8 cellular contexts compared by ENCODE assay signal in the genomic region with DNA sequence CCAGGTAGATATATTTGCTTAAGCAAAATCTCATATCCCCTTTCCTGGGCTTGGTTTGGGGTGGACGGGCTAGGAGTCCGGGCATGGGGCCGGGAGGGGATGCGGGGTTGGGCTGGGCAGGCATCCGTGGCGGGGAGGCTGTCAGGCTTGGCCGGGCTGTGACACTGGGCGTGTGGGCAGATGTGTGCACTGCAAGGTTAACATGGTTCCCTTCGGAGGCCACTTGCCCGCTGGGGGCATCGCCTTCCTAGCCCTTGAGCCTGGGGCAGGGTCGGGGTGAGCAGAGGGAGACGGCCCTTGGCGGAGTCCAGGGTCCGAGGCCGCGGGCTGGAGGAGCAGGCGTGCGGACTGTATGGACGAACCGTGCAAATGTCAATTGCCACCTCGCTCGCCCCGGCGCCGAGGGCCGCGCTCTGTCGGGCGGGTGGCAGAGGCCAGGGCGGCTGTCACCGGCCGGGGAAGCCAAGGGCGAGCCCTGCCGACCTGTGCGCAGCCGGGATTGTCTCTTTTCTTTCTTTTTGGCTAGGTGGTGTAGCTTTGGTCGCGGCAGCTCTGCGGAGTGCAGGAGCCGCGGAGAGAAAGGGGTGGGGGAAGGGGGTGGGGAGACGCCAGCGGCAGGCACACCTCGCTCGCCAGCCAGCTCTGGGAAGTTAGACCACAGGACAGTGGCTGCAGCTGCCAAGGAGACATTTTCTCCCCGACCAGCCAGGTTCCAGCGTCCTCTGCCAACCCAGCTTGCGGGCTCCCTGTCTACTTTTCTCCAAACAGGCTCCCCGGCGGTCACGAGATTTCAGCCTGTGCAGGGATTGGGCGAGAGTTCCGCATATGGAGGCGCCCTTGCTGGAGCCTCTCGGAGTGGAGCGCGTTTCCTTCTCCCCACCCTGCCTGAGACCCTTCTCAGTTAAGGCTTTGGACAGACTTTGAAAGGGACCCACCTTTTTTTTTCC. TPM values are rescaled to one million over a fixed set of nuclear protein-coding genes. Genes with fewer than 3 reads are reported as not detected.
DNase-seq lines count a peak whose midpoint lies in the region; ATAC-seq, FAIRE-seq and TF ChIP-seq lines count a peak whose summit lies in the region.

No MANE protein-coding gene starts in this region.

- no peaks in the 10 kb centered on the region for H3K27me3 Mint-ChIP-seq in astrocyte (ENCODE audit: low read depth, unreplicated experiment)

- H3K4me1 Mint-ChIP-seq in astrocyte (ENCODE audit: low read depth, unreplicated experiment): peaks cover 13% of the 10 kb centered on the region

- H3K4me2 ChIP-seq in astrocyte (ENCODE audit: low read length) (peak overlapping the region; percentile 86), hepatocyte (peak overlapping the region; percentile 85)

- no peak for FAIRE-seq in astrocyte (lab: Jason Lieb, UNC)

- WGBS in hepatocyte (ENCODE audit: low lambda C conversion rate, missing lambda C conversion rate): under 1% methylated on average over 44 of the region's 58 CpGs

- H3K4me1 ChIP-seq in astrocyte (ENCODE audit: insufficient read depth, low read length): peaks cover 11% of the 10 kb centered on the region
- peaks cover 21% of the 10 kb centered on the region for H3K4me1 ChIP-seq in hepatocyte (ENCODE audit: insufficient read depth)

- ATAC-seq in HG02763 (IDR thresholded peaks at IDR 0.05; ENCODE audit: unreplicated experiment): peak; percentile 29

- H3K36me3 ChIP-seq in astrocyte (ENCODE audit: insufficient read depth, low read length) (no peaks in the 10 kb centered on the region), hepatocyte (replicated peaks; ENCODE audit: insufficient read depth, low read depth) (no peaks in the 10 kb centered on the region)

- H3K4me3 ChIP-seq in astrocyte (ENCODE audit: insufficient read depth, low read depth, low read length) (peak overlapping the region; percentile 85), hepatocyte (peak overlapping the region; percentile 96), retinal pigment epithelial cell (ENCODE audit: low read length) (peak overlapping the region; percentile 85)

- DNase-seq in GM13976 (ENCODE audit: low spot score) (peak; percentile 75), NCI-H1694 (lab: John Stamatoyannopoulos, UW) (peak; percentile 57), T-helper 9 cell (peak; percentile 55), astrocyte (ENCODE audit: low read depth) (peak; percentile 70), hepatocyte (ENCODE audit: low spot score) (peak; percentile 88), retinal pigment epithelial cell (ENCODE audit: low read depth) (peak; percentile 39), OCI-M2 (lab: John Stamatoyannopoulos, UW; ENCODE audit: unreplicated experiment) (no peak)

- peaks cover 4% of the 10 kb centered on the region for H3K36me3 Mint-ChIP-seq in astrocyte (ENCODE audit: low read depth, unreplicated experiment)

- H2AFZ ChIP-seq in astrocyte (ENCODE audit: low read depth, low read length): peak overlapping the region; percentile 60
- peak overlapping the region; percentile 57 for H2AFZ ChIP-seq in hepatocyte

- H3K27ac ChIP-seq in astrocyte (ENCODE audit: low read depth, low read length): peak overlapping the region; percentile 15
- H3K27ac ChIP-seq in hepatocyte: peak overlapping the region; percentile 99

- no peaks in the 10 kb centered on the region for H3K9me3 Mint-ChIP-seq in astrocyte (ENCODE audit: unreplicated experiment)

- no peaks in the 10 kb centered on the region for H3K27me3 ChIP-seq in astrocyte (ENCODE audit: insufficient read depth, low read length)
- no peaks in the 10 kb centered on the region for H3K27me3 ChIP-seq in hepatocyte

- H3K9me3 ChIP-seq in astrocyte (ENCODE audit: insufficient read depth, low read depth, low read length) (no peaks in the 10 kb centered on the region), hepatocyte (ENCODE audit: low read depth) (no peaks in the 10 kb centered on the region)

- H3K9me2 ChIP-seq in hepatocyte (replicated peaks; ENCODE audit: insufficient read depth): no peaks in the 10 kb centered on the region

- H3K79me2 ChIP-seq in astrocyte (ENCODE audit: insufficient read depth, low read length) (peaks cover 36% of the 10 kb centered on the region), hepatocyte (peaks cover 44% of the 10 kb centered on the region)

- in situ Hi-C loops in GM13976 (cut with MboI; ENCODE audit: low sequenced_read_pairs, unreplicated experiment): no loop called here

- H3K4me3 Mint-ChIP-seq in astrocyte (ENCODE audit: unreplicated experiment): peak overlapping the region; percentile 98

- TF ChIP-seq CTCF in GM13976 (IDR thresholded peaks at IDR 0.05; ENCODE audit: borderline replicate concordance, control extremely low read depth, extremely low read depth, insufficient read depth, missing control alignments): no peak
- no peak for TF ChIP-seq CTCF in astrocyte (IDR thresholded peaks at IDR 0.05; ENCODE audit: insufficient read depth, low read depth, low read length)
- TF ChIP-seq CTCF in hepatocyte (IDR thresholded peaks at IDR 0.05; ENCODE audit: poor library complexity): no peak
- no peak for TF ChIP-seq CTCF in retinal pigment epithelial cell (conservative IDR thresholded peaks at IDR 0.05; ENCODE audit: low read depth, low read length)

- H3K27ac Mint-ChIP-seq in astrocyte (ENCODE audit: unreplicated experiment): peak overlapping the region; percentile 94

- H3K9ac ChIP-seq in astrocyte (ENCODE audit: low read length): peak overlapping the region; percentile 84

- peaks cover 5% of the 10 kb centered on the region for H4K20me1 ChIP-seq in astrocyte (ENCODE audit: insufficient read depth, low read length)
- H4K20me1 ChIP-seq in hepatocyte (ENCODE audit: insufficient read depth, poor library complexity, severe bottlenecking): peaks cover 5% of the 10 kb centered on the region

RNA-seq across cellular contexts. Expression of a gene that starts 1.3 kb away (rescaled TPM):
- 63.4 and 68.2 TPM in 2 replicates for total RNA-seq in astrocyte
- total RNA-seq in hepatocyte: 39.6 and 41.1 TPM in 2 replicates
- polyA plus RNA-seq in hepatocyte: 25.0 and 25.6 TPM in 2 replicates
